In genomic region chr10:48224979-48225560, GRCh38 we compare ENCODE assay signal across 25 cellular contexts. TPM values are rescaled to one million over a fixed set of nuclear protein-coding genes. Genes with fewer than 3 reads are reported as not detected.
DNase-seq lines count a peak whose midpoint lies in the region; ATAC-seq, FAIRE-seq and TF ChIP-seq lines count a peak whose summit lies in the region.
"Had no signal": no experiment of that assay in that cellular context is flagged by ENCODE, and none has a peak within 500 bp of the region (broad histone marks: within the 10 kb centered on the region; RNA-seq: fewer than 3 reads in every experiment).

No MANE protein-coding gene starts in this region.

- H3K4me3 ChIP-seq in DND-41 (ENCODE audit: low read depth in 1 of 2, low read length in 2 of 2) (no peak overlapping the region), brain microvascular endothelial cell (ENCODE audit: low read depth, low read length) (no peak overlapping the region), osteoblast (ENCODE audit: insufficient read depth, low read length) (no peak overlapping the region), prostate gland (no peak overlapping the region)
- H3K4me3 ChIP-seq: dorsolateral prefrontal cortex, spleen had no signal

- H3K9me3 ChIP-seq in DND-41 (ENCODE audit: insufficient read depth, low read length, severe bottlenecking) (no peaks in the 10 kb centered on the region), osteoblast (ENCODE audit: low read depth, low read length) (no peaks in the 10 kb centered on the region), prostate gland (no peaks in the 10 kb centered on the region)
- H3K9me3 ChIP-seq: spleen had no signal

- H3K4me1 ChIP-seq in DND-41 (ENCODE audit: insufficient read depth, low read length): peaks cover 25% of the 10 kb centered on the region
- H3K4me1 ChIP-seq in osteoblast (ENCODE audit: insufficient read depth, low read length): no peaks in the 10 kb centered on the region
- H3K4me1 ChIP-seq in prostate gland (replicated peaks): no peaks in the 10 kb centered on the region

- no peak overlapping the region for H3K9ac ChIP-seq in DND-41 (ENCODE audit: low read depth, low read length)

- H3K27me3 ChIP-seq in DND-41 (ENCODE audit: insufficient read depth, low read length, poor library complexity): no peaks in the 10 kb centered on the region
- peaks cover 5% of the 10 kb centered on the region for H3K27me3 ChIP-seq in brain microvascular endothelial cell (replicated peaks)
- H3K27me3 ChIP-seq in osteoblast (ENCODE audit: insufficient read depth, low read length): peaks cover 28% of the 10 kb centered on the region
- no peaks in the 10 kb centered on the region for H3K27me3 ChIP-seq in prostate gland (replicated peaks; ENCODE audit: insufficient read depth)
- H3K27me3 ChIP-seq: dorsolateral prefrontal cortex, spleen had no signal

- H2AFZ ChIP-seq in DND-41 (ENCODE audit: low read depth, low read length) (peak overlapping the region; percentile 10; the same call in 1 of the 2 replicates), osteoblast (ENCODE audit: low read length) (no peak overlapping the region)

- no peaks in the 10 kb centered on the region for H3K79me2 ChIP-seq in DND-41 (ENCODE audit: insufficient read depth, low read length)
- no peaks in the 10 kb centered on the region for H3K79me2 ChIP-seq in osteoblast (ENCODE audit: insufficient read depth, low read length)

- 86% methylated on average over 5 of the region's 5 CpGs for WGBS in prostate gland

- TF ChIP-seq POLR2A in prostate gland (IDR thresholded peaks at IDR 0.05): no peak

- ATAC-seq in DND-41 (ENCODE audit: insufficient read depth, low read depth): no peak
- ATAC-seq: activated naive CD8-positive, alpha-beta T cell treated with anti-CD3 and anti-CD28 coated beads, Interleukin-2, amount 50 U/mL, for 24 hours; Right ventricle myocardium inferior had no signal

- in situ Hi-C loops in brain microvascular endothelial cell (cut with HindIII; ENCODE audit: low pct_ligation_motif_present, low sequenced_read_pairs): no loop called here

- no peak for TF ChIP-seq CTCF in DND-41 (IDR thresholded peaks at IDR 0.05; ENCODE audit: borderline replicate concordance, extremely low read depth, low read length, poor library complexity, severe bottlenecking)
- TF ChIP-seq CTCF in brain microvascular endothelial cell (IDR thresholded peaks at IDR 0.05; ENCODE audit: low read depth, low read length, missing control alignments): no peak
- TF ChIP-seq CTCF in osteoblast (IDR thresholded peaks at IDR 0.05; ENCODE audit: extremely low read depth, low read depth, low read length): no peak
- no peak for TF ChIP-seq CTCF in prostate gland (IDR thresholded peaks at IDR 0.05)

- H4K20me1 ChIP-seq in DND-41 (ENCODE audit: insufficient read depth, low read length) (no peaks in the 10 kb centered on the region), osteoblast (ENCODE audit: insufficient read depth, low read length) (no peaks in the 10 kb centered on the region)

- H3K36me3 ChIP-seq in DND-41 (ENCODE audit: insufficient read depth, low read length) (no peaks in the 10 kb centered on the region), brain microvascular endothelial cell (replicated peaks) (no peaks in the 10 kb centered on the region), osteoblast (ENCODE audit: insufficient read depth, low read length) (no peaks in the 10 kb centered on the region), prostate gland (no peaks in the 10 kb centered on the region)
- H3K36me3 ChIP-seq: spleen had no signal

- H3K4me2 ChIP-seq in DND-41 (ENCODE audit: insufficient read depth, low read length): no peak overlapping the region; the same call in 1 of the 2 replicates
- H3K4me2 ChIP-seq in osteoblast (ENCODE audit: insufficient read depth, low read length): peak overlapping the region; percentile 2

- intact Hi-C loops in prostate gland (cut with DNase I): no loop called here

- FAIRE-seq in HTR-8/SVneo (lab: Jason Lieb, UNC): peak; percentile 44
- FAIRE-seq: bronchial epithelial cell, TTC549 had no signal

- H3K27ac ChIP-seq in DND-41 (ENCODE audit: low read length): no peak overlapping the region
- no peak overlapping the region for H3K27ac ChIP-seq in brain microvascular endothelial cell
- H3K27ac ChIP-seq in osteoblast (ENCODE audit: low read depth, low read length): no peak overlapping the region
- H3K27ac ChIP-seq in prostate gland: no peak overlapping the region
- H3K27ac ChIP-seq: dorsolateral prefrontal cortex had no signal

- DNase-seq in DND-41: no peak
- DNase-seq in HTR-8/SVneo (ENCODE audit: insufficient read length, low spot score): no peak
- peak; percentile 9 for DNase-seq in brain microvascular endothelial cell
- no peak for DNase-seq in osteoblast (ENCODE audit: insufficient read length, low spot score, missing footprints)
- no peak for DNase-seq in GF-D8 (lab: John Stamatoyannopoulos, UW)
- DNase-seq in prostate gland (ENCODE audit: low spot score): no peak
- no peak for DNase-seq in NCI-H2196 treated with DMSO at 0.1 percent for 48 hours (lab: John Stamatoyannopoulos, UW; ENCODE audit: unreplicated experiment)
- DNase-seq: activated CD4-positive, alpha-beta T cell treated with anti-CD3 and anti-CD28 coated beads, Interleukin-2, amount 10 ng/mL, durations not matched to agents 24 days and 14 days; activated naive CD8-positive, alpha-beta T cell treated with anti-CD3 and anti-CD28 coated beads, Interleukin-2, amount 50 U/mL, for 24 hours; CD8-positive, alpha-beta memory T cell; dorsolateral prefrontal cortex; Kasumi-1; left cardiac atrium; midbrain; NCI-H187; NCI-H446; nephron progenitor cell; spleen; SW 1271 had no signal

RNA-seq across cellular contexts. Expression of gene FRMPD2, which starts 49.4 kb away (rescaled TPM):
- total RNA-seq in osteoblast (0.59 TPM in 1 of 2 replicates, not detected in the other), prostate gland (1 to 10 TPM in 1 of 2 donors, under 1 TPM in 1; 0.97 to 3.4 TPM)
- total RNA-seq: activated CD4-positive, alpha-beta T cell treated with anti-CD3 and anti-CD28 coated beads, Interleukin-2, amount 10 ng/mL, durations not matched to agents 24 days and 14 days; CD8-positive, alpha-beta memory T cell; HT-29; posterior vena cava; Right ventricle myocardium inferior; subcutaneous adipose tissue had no signal
